In genomic region chr14:80798211-80798610, GRCh38 we compare ENCODE assay signal across 8 cellular contexts.
"Had no signal": no experiment of that assay in that cellular context is flagged by ENCODE, and none has a peak within 500 bp of the region (broad histone marks: within the 10 kb centered on the region; RNA-seq: fewer than 3 reads in every experiment).

No MANE protein-coding gene starts in this region.

- H3K4me3 ChIP-seq: GM23248, K562 had no signal

- H2AFZ ChIP-seq: GM23248 had no signal

- H3K9ac ChIP-seq: GM23248 had no signal

- FAIRE-seq: H54, K562 had no signal

- ATAC-seq: K562 had no signal

- H3K27ac ChIP-seq: GM23248, HL-60 had no signal

- DNase-seq: GM23248, GOT3, H9, HCEC 1CT, KG1 had no signal
